ENCODE assay signal across 1 cellular context in the genomic region with DNA sequence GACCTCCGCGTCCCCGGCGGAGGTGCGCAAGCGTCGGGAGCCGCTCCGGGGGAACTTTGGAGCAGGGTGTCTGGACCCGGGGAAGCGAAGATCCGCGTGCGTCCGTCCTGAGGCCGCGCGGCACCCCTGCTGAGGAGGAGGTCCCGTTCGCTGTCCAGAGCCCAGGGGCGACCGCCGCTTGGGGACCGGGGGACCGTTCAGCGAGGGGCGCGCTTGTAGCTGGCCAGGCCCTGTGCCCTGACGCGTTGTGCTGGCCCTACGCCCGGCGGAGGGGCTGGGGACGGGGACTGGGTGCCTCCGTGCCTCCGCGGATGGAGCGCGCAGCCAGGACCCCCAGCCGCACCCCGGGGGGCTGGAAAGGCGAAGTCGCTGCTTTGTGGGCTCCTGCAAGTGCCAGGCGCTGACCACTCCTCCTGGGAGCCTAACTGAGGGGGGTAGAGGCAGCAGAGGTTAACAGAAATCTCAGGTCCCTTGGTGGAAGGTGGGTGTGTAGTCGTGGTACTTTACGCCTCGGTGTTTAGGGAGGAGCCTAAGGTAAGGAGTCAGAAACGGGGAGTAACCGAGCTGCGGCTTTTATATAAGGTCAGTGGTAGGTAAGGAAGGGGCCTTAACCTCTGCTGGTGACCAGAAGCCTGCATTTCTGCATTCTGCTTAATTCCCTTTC.
TF ChIP-seq lines count a peak whose summit lies in the region.

A gene (plus strand): TSS at position 605 of the 664 bp plus-strand sequence. CDS start 90,642 bp downstream, outside the sequence.

TF ChIP-seq in HepG2, 621 proteins besides CTCF, POLR2A, EP300 and RAD21 (continued from another document and continues in another):
- TF ChIP-seq, protein P1, sequence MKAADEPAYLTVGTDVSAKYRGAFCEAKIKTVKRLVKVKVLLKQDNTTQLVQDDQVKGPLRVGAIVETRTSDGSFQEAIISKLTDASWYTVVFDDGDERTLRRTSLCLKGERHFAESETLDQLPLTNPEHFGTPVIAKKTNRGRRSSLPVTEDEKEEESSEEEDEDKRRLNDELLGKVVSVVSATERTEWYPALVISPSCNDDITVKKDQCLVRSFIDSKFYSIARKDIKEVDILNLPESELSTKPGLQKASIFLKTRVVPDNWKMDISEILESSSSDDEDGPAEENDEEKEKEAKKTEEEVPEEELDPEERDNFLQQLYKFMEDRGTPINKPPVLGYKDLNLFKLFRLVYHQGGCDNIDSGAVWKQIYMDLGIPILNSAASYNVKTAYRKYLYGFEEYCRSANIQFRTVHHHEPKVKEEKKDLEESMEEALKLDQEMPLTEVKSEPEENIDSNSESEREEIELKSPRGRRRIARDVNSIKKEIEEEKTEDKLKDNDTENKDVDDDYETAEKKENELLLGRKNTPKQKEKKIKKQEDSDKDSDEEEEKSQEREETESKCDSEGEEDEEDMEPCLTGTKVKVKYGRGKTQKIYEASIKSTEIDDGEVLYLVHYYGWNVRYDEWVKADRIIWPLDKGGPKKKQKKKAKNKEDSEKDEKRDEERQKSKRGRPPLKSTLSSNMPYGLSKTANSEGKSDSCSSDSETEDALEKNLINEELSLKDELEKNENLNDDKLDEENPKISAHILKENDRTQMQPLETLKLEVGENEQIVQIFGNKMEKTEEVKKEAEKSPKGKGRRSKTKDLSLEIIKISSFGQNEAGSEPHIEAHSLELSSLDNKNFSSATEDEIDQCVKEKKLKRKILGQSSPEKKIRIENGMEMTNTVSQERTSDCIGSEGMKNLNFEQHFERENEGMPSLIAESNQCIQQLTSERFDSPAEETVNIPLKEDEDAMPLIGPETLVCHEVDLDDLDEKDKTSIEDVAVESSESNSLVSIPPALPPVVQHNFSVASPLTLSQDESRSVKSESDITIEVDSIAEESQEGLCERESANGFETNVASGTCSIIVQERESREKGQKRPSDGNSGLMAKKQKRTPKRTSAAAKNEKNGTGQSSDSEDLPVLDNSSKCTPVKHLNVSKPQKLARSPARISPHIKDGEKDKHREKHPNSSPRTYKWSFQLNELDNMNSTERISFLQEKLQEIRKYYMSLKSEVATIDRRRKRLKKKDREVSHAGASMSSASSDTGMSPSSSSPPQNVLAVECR (CRISPR knock-in tag; IDR thresholded peaks at IDR 0.05; ENCODE audit: borderline replicate concordance), result peak; percentile 70; the same call in 1 of the 2 replicates
- no peak for TF ChIP-seq SMAD3 (CRISPR knock-in tag; IDR thresholded peaks at IDR 0.05)
- no peak for TF ChIP-seq ZFYVE20 (CRISPR knock-in tag; IDR thresholded peaks at IDR 0.05; ENCODE audit: borderline replicate concordance, low read depth)
- TF ChIP-seq, protein P2, sequence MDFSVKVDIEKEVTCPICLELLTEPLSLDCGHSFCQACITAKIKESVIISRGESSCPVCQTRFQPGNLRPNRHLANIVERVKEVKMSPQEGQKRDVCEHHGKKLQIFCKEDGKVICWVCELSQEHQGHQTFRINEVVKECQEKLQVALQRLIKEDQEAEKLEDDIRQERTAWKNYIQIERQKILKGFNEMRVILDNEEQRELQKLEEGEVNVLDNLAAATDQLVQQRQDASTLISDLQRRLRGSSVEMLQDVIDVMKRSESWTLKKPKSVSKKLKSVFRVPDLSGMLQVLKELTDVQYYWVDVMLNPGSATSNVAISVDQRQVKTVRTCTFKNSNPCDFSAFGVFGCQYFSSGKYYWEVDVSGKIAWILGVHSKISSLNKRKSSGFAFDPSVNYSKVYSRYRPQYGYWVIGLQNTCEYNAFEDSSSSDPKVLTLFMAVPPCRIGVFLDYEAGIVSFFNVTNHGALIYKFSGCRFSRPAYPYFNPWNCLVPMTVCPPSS (IDR thresholded peaks at IDR 0.05), result no peak
- TF ChIP-seq FOXC1 (CRISPR knock-in tag; IDR thresholded peaks at IDR 0.05; ENCODE audit: borderline replicate concordance), result no peak
- no peak for TF ChIP-seq HOXA9 (CRISPR knock-in tag; IDR thresholded peaks at IDR 0.05; ENCODE audit: borderline replicate concordance)
- 0 out of 2 replicates have a peak, but pooled peaks have one; percentile 49 for TF ChIP-seq FOXK1 (CRISPR knock-in tag; IDR thresholded peaks at IDR 0.05; ENCODE audit: borderline replicate concordance, low read depth)
- peak; percentile 88; the same call in 1 of the 2 replicates for TF ChIP-seq SMAD9 (CRISPR knock-in tag; IDR thresholded peaks at IDR 0.05)
- TF ChIP-seq MTA3 (CRISPR knock-in tag; IDR thresholded peaks at IDR 0.05), result no peak
- TF ChIP-seq, protein P3, sequence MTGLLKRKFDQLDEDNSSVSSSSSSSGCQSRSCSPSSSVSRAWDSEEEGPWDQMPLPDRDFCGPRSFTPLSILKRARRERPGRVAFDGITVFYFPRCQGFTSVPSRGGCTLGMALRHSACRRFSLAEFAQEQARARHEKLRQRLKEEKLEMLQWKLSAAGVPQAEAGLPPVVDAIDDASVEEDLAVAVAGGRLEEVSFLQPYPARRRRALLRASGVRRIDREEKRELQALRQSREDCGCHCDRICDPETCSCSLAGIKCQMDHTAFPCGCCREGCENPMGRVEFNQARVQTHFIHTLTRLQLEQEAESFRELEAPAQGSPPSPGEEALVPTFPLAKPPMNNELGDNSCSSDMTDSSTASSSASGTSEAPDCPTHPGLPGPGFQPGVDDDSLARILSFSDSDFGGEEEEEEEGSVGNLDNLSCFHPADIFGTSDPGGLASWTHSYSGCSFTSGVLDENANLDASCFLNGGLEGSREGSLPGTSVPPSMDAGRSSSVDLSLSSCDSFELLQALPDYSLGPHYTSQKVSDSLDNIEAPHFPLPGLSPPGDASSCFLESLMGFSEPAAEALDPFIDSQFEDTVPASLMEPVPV (CRISPR knock-in tag; IDR thresholded peaks at IDR 0.05), result peak; percentile 72; the same call in 1 of the 2 replicates
- no peak for TF ChIP-seq ZNF660 (CRISPR knock-in tag; IDR thresholded peaks at IDR 0.05; ENCODE audit: borderline replicate concordance, low read depth)
- TF ChIP-seq HNRNPLL (IDR thresholded peaks at IDR 0.05; ENCODE audit: low read depth, low read length, poor library complexity, severe bottlenecking), result peak; percentile 67
- no peak for TF ChIP-seq NFRKB (IDR thresholded peaks at IDR 0.05)
- no peak for TF ChIP-seq SP4 (CRISPR knock-in tag; IDR thresholded peaks at IDR 0.05)
- no peak for TF ChIP-seq ZNF12 (CRISPR knock-in tag; IDR thresholded peaks at IDR 0.05)
- TF ChIP-seq KLF6 (CRISPR knock-in tag; IDR thresholded peaks at IDR 0.05), result no peak
- TF ChIP-seq, protein P4, sequence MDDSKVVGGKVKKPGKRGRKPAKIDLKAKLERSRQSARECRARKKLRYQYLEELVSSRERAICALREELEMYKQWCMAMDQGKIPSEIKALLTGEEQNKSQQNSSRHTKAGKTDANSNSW (CRISPR knock-in tag; IDR thresholded peaks at IDR 0.05; ENCODE audit: borderline replicate concordance), result no peak
- TF ChIP-seq ZKSCAN5 (CRISPR knock-in tag; IDR thresholded peaks at IDR 0.05), result no peak
- TF ChIP-seq, protein P5, sequence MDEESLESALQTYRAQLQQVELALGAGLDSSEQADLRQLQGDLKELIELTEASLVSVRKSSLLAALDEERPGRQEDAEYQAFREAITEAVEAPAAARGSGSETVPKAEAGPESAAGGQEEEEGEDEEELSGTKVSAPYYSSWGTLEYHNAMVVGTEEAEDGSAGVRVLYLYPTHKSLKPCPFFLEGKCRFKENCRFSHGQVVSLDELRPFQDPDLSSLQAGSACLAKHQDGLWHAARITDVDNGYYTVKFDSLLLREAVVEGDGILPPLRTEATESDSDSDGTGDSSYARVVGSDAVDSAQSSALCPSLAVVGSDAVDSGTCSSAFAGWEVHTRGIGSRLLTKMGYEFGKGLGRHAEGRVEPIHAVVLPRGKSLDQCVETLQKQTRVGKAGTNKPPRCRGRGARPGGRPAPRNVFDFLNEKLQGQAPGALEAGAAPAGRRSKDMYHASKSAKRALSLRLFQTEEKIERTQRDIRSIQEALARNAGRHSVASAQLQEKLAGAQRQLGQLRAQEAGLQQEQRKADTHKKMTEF (CRISPR knock-in tag; IDR thresholded peaks at IDR 0.05), result peak; percentile 62; the same call in 1 of the 2 replicates
- TF ChIP-seq ZNF709 (CRISPR knock-in tag; IDR thresholded peaks at IDR 0.05), result no peak
- TF ChIP-seq ZNF607 (CRISPR knock-in tag; IDR thresholded peaks at IDR 0.05; ENCODE audit: borderline replicate concordance), result no peak
- peak; percentile 73; the same call in 1 of the 2 replicates for TF ChIP-seq GZF1 (CRISPR knock-in tag; IDR thresholded peaks at IDR 0.05)
- no peak for TF ChIP-seq PAF1 (CRISPR knock-in tag; IDR thresholded peaks at IDR 0.05)
- TF ChIP-seq, protein P6, sequence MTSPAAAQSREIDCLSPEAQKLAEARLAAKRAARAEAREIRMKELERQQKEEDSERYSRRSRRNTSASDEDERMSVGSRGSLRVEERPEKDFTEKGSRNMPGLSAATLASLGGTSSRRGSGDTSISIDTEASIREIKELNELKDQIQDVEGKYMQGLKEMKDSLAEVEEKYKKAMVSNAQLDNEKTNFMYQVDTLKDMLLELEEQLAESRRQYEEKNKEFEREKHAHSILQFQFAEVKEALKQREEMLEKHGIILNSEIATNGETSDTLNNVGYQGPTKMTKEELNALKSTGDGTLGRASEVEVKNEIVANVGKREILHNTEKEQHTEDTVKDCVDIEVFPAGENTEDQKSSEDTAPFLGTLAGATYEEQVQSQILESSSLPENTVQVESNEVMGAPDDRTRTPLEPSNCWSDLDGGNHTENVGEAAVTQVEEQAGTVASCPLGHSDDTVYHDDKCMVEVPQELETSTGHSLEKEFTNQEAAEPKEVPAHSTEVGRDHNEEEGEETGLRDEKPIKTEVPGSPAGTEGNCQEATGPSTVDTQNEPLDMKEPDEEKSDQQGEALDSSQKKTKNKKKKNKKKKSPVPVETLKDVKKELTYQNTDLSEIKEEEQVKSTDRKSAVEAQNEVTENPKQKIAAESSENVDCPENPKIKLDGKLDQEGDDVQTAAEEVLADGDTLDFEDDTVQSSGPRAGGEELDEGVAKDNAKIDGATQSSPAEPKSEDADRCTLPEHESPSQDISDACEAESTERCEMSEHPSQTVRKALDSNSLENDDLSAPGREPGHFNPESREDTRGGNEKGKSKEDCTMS (CRISPR knock-in tag; conservative IDR thresholded peaks at IDR 0.05), result no peak
- TF ChIP-seq KMT2A (CRISPR knock-in tag; IDR thresholded peaks at IDR 0.05), result peak; percentile 75
- TF ChIP-seq, protein P7, sequence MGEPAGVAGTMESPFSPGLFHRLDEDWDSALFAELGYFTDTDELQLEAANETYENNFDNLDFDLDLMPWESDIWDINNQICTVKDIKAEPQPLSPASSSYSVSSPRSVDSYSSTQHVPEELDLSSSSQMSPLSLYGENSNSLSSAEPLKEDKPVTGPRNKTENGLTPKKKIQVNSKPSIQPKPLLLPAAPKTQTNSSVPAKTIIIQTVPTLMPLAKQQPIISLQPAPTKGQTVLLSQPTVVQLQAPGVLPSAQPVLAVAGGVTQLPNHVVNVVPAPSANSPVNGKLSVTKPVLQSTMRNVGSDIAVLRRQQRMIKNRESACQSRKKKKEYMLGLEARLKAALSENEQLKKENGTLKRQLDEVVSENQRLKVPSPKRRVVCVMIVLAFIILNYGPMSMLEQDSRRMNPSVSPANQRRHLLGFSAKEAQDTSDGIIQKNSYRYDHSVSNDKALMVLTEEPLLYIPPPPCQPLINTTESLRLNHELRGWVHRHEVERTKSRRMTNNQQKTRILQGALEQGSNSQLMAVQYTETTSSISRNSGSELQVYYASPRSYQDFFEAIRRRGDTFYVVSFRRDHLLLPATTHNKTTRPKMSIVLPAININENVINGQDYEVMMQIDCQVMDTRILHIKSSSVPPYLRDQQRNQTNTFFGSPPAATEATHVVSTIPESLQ (CRISPR knock-in tag; conservative IDR thresholded peaks at IDR 0.05), result no peak
- TF ChIP-seq ELF1 (CRISPR knock-in tag; IDR thresholded peaks at IDR 0.05), result no peak
- 0 out of 2 replicates have a peak, but pooled peaks have one; percentile 39 for TF ChIP-seq RXRA (CRISPR knock-in tag; IDR thresholded peaks at IDR 0.05)
- TF ChIP-seq, protein P8, sequence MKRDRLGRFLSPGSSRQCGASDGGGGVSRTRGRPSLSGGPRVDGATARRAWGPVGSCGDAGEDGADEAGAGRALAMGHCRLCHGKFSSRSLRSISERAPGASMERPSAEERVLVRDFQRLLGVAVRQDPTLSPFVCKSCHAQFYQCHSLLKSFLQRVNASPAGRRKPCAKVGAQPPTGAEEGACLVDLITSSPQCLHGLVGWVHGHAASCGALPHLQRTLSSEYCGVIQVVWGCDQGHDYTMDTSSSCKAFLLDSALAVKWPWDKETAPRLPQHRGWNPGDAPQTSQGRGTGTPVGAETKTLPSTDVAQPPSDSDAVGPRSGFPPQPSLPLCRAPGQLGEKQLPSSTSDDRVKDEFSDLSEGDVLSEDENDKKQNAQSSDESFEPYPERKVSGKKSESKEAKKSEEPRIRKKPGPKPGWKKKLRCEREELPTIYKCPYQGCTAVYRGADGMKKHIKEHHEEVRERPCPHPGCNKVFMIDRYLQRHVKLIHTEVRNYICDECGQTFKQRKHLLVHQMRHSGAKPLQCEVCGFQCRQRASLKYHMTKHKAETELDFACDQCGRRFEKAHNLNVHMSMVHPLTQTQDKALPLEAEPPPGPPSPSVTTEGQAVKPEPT (CRISPR knock-in tag; IDR thresholded peaks at IDR 0.05; ENCODE audit: low read depth), result no peak
- TF ChIP-seq ZNF556 (CRISPR knock-in tag; IDR thresholded peaks at IDR 0.05; ENCODE audit: borderline replicate concordance), result peak; percentile 59; the same call in 1 of the 2 replicates
- no peak for TF ChIP-seq YY1 (IDR thresholded peaks at IDR 0.05; ENCODE audit: insufficient read depth, insufficient replicate concordance, low read depth, low read length)
- TF ChIP-seq KDM6A (CRISPR knock-in tag; IDR thresholded peaks at IDR 0.05; ENCODE audit: low read depth), result no peak
- no peak for TF ChIP-seq ZNF878 (CRISPR knock-in tag; IDR thresholded peaks at IDR 0.05)
- TF ChIP-seq, protein P9, sequence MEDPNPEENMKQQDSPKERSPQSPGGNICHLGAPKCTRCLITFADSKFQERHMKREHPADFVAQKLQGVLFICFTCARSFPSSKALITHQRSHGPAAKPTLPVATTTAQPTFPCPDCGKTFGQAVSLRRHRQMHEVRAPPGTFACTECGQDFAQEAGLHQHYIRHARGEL (CRISPR knock-in tag; IDR thresholded peaks at IDR 0.05), result 0 out of 2 replicates have a peak, but pooled peaks have one; percentile 24
- TF ChIP-seq ZNF282 (IDR thresholded peaks at IDR 0.05; ENCODE audit: partially characterized antibody), result no peak
- TF ChIP-seq ZSCAN25 (CRISPR knock-in tag; IDR thresholded peaks at IDR 0.05), result peak; percentile 84
- no peak for TF ChIP-seq ZNF256 (CRISPR knock-in tag; conservative IDR thresholded peaks at IDR 0.05)
- peak; percentile 23; the same call in 1 of the 2 replicates for TF ChIP-seq SAP130 (CRISPR knock-in tag; IDR thresholded peaks at IDR 0.05; ENCODE audit: low read depth)
- TF ChIP-seq NAIF1 (CRISPR knock-in tag; IDR thresholded peaks at IDR 0.05; ENCODE audit: borderline replicate concordance), result peak; percentile 29; the same call in 1 of the 2 replicates
- TF ChIP-seq ZNF720 (CRISPR knock-in tag; IDR thresholded peaks at IDR 0.05), result no peak
- TF ChIP-seq HOXA5 (CRISPR knock-in tag; IDR thresholded peaks at IDR 0.05), result no peak
- no peak for TF ChIP-seq ZBTB3 (CRISPR knock-in tag; IDR thresholded peaks at IDR 0.05; ENCODE audit: borderline replicate concordance, low read depth)
- peak; percentile 19; the same call in 1 of the 2 replicates for TF ChIP-seq ZC3H13 (CRISPR knock-in tag; IDR thresholded peaks at IDR 0.05)
- TF ChIP-seq TEAD2 (CRISPR knock-in tag; IDR thresholded peaks at IDR 0.05), result no peak
- no peak for TF ChIP-seq SALL2 (CRISPR knock-in tag; IDR thresholded peaks at IDR 0.05)
- TF ChIP-seq KDM1A (CRISPR knock-in tag; IDR thresholded peaks at IDR 0.05), result no peak
- TF ChIP-seq ZNF205 (CRISPR knock-in tag; IDR thresholded peaks at IDR 0.05), result no peak
